Comparison of ENCODE assay signal across 33 cellular contexts in genomic region chr22:30460147-30460546, GRCh38. TPM values are rescaled to one million over a fixed set of nuclear protein-coding genes. Genes with fewer than 3 reads are reported as not detected.
A peak's percentile ranks its signal among the peaks of the same experiment; 100 is the strongest.
DNase-seq lines count a peak whose midpoint lies in the region; ATAC-seq, FAIRE-seq and TF ChIP-seq lines count a peak whose summit lies in the region.
"Had no signal": no experiment of that assay in that cellular context is flagged by ENCODE, and none has a peak within 500 bp of the region (broad histone marks: within the 10 kb centered on the region; RNA-seq: fewer than 3 reads in every experiment).

No MANE protein-coding gene starts in this region.

- no peak overlapping the region for H3K27ac Mint-ChIP-seq in activated T-helper 17 cell treated with anti-CD3 and anti-CD28 coated beads, Interleukin-2, amount 50 U/mL, for 72 hours
- H3K27ac Mint-ChIP-seq: stimulated activated effector memory CD8-positive, alpha-beta T cell treated with anti-CD3 and anti-CD28 coated beads, Interleukin-12 subunit alpha, Interleukin-12 subunit beta, amount 100 ng/mL, for 72 hours had no signal

- H3K56ac ChIP-seq in IMR-90 (ENCODE audit: extremely low read depth, insufficient read depth, low read length) = no peak overlapping the region

- 83% methylated on average over 1 of the region's 4 CpGs; no CpG with 5 or more reads in 1 of the 2 experiments for WGBS in IMR-90 (ENCODE audit: extremely low coverage in 2 of 2, insufficient read length in 1 of 2), 2 experiments

- peaks cover 4% of the 10 kb centered on the region for H3K9me3 Mint-ChIP-seq in activated T-helper 17 cell treated with anti-CD3 and anti-CD28 coated beads, Interleukin-2, amount 50 U/mL, for 72 hours
- H3K9me3 Mint-ChIP-seq: stimulated activated effector memory CD8-positive, alpha-beta T cell treated with anti-CD3 and anti-CD28 coated beads, Interleukin-12 subunit alpha, Interleukin-12 subunit beta, amount 100 ng/mL, for 72 hours had no signal

- no peak overlapping the region for H3K4me2 ChIP-seq in IMR-90 (ENCODE audit: low read depth, low read length)
- H3K4me2 ChIP-seq: smooth muscle cell had no signal

- H2BK120ac ChIP-seq in IMR-90 (ENCODE audit: low read depth, low read length) = no peak overlapping the region

- no peak overlapping the region for H3K14ac ChIP-seq in IMR-90 (replicated peaks; ENCODE audit: low read depth, low read length)

- no peak overlapping the region for H3K18ac ChIP-seq in IMR-90 (ENCODE audit: low read depth, low read length)

- H3K4me1 Mint-ChIP-seq in activated T-helper 17 cell treated with anti-CD3 and anti-CD28 coated beads, Interleukin-2, amount 50 U/mL, for 72 hours = no peaks in the 10 kb centered on the region
- H3K4me1 Mint-ChIP-seq: naive B cell; stimulated activated effector memory CD8-positive, alpha-beta T cell treated with anti-CD3 and anti-CD28 coated beads, Interleukin-12 subunit alpha, Interleukin-12 subunit beta, amount 100 ng/mL, for 72 hours had no signal

- H4K91ac ChIP-seq in IMR-90 (ENCODE audit: insufficient read depth, low read depth, low read length) = no peak overlapping the region

- CTCF ChIA-PET in IMR-90 (lab: Yijun Ruan, JAX) = no interaction called here

- intact Hi-C loops in IMR-90 (cut with micrococcal nuclease) = no loop called here

- POLR2A ChIA-PET in IMR-90 (lab: Charles Lee; ENCODE audit: unreplicated experiment) = no interaction called here

- no peak overlapping the region for H3K23ac ChIP-seq in IMR-90 (ENCODE audit: low read depth, low read length)

- ATAC-seq in IMR-90 (ENCODE audit: low read depth) (no peak), left lobe of liver (peak; percentile 89)
- ATAC-seq in activated T-helper 17 cell treated with anti-CD3 and anti-CD28 coated beads, Interleukin-2, amount 50 U/mL, for 72 hours (replicated peaks) = no peak
- ATAC-seq: activated T-cell treated with anti-CD3 and anti-CD28 coated beads, Interleukin-2, amount 50 U/mL, for 4 hours had no signal

- no peak overlapping the region for H4K5ac ChIP-seq in IMR-90 (ENCODE audit: low read depth, low read length)

- H3K36me3 ChIP-seq in IMR-90 (ENCODE audit: control insufficient read depth, insufficient read depth, low read length) = no peaks in the 10 kb centered on the region
- H3K36me3 ChIP-seq: brain microvascular endothelial cell, esophagus muscularis mucosa, suprapubic skin had no signal

- TF ChIP-seq POLR2A in IMR-90 (IDR thresholded peaks at IDR 0.05; ENCODE audit: low read depth, low read length) = no peak
- no peak for TF ChIP-seq POLR2A in GM12892 (IDR thresholded peaks at IDR 0.05; ENCODE audit: low read depth, low read length)

- no peaks in the 10 kb centered on the region for H4K20me1 ChIP-seq in IMR-90 (ENCODE audit: insufficient read depth, low read length)

- H3K36me3 Mint-ChIP-seq in activated T-helper 17 cell treated with anti-CD3 and anti-CD28 coated beads, Interleukin-2, amount 50 U/mL, for 72 hours (ENCODE audit: low read depth) = no peaks in the 10 kb centered on the region
- H3K36me3 Mint-ChIP-seq: stimulated activated effector memory CD8-positive, alpha-beta T cell treated with anti-CD3 and anti-CD28 coated beads, Interleukin-12 subunit alpha, Interleukin-12 subunit beta, amount 100 ng/mL, for 72 hours had no signal

- H3K27ac ChIP-seq in IMR-90 (ENCODE audit: insufficient read depth, low read length) = no peak overlapping the region
- H3K27ac ChIP-seq: brain microvascular endothelial cell, esophagus muscularis mucosa, HL-60, SK-N-MC, suprapubic skin, VCaP had no signal

- DNase-seq in COLO668 (lab: John Stamatoyannopoulos, UW; ENCODE audit: unreplicated experiment) (peak; percentile 73), IMR-90 (no peak), NCI-H2196 treated with DMSO at 0.1 percent for 48 hours (lab: John Stamatoyannopoulos, UW; ENCODE audit: unreplicated experiment) (peak; percentile 47), left lobe of liver (ENCODE audit: low spot score) (peak; percentile 89), GM12892 (ENCODE audit: insufficient read length) (no peak), glomerular visceral epithelial cell (ENCODE audit: extremely low spot score) (no peak)
- DNase-seq: activated CD4-positive, alpha-beta T cell treated with anti-CD3 and anti-CD28 coated beads for 48 hours; activated naive CD4-positive, alpha-beta T cell; activated T-cell treated with anti-CD3 and anti-CD28 coated beads, Interleukin-2, amount 50 U/mL, for 4 hours; brain microvascular endothelial cell; C1 segment of cervical spinal cord; foreskin melanocyte; HCEC 1CT; mesendoderm; naive B cell; NCI-H1694; NCI-H524; RPMI8226 had no signal

- peaks cover 9% of the 10 kb centered on the region for H3K27me3 ChIP-seq in IMR-90 (ENCODE audit: control insufficient read depth, insufficient read depth, low read length)
- H3K27me3 ChIP-seq: suprapubic skin had no signal

- no peak overlapping the region for H2AK5ac ChIP-seq in IMR-90 (ENCODE audit: low read depth, low read length)

- in situ Hi-C loops in IMR-90 (cut with MboI; ENCODE audit: low sequenced_read_pairs) = no loop called here

- no peaks in the 10 kb centered on the region for H3K9me1 ChIP-seq in IMR-90 (ENCODE audit: insufficient read depth, low read length)

- H2BK15ac ChIP-seq in IMR-90 (ENCODE audit: low read depth, low read length) = no peak overlapping the region

- FAIRE-seq in GM12892 (lab: Jason Lieb, UNC) = no peak
- FAIRE-seq: colon, D721Med, GM19239 had no signal

- H3K4me3 ChIP-seq in IMR-90 (ENCODE audit: insufficient read depth, low read depth, low read length) = no peak overlapping the region
- H3K4me3 ChIP-seq: esophagus muscularis mucosa, SK-N-MC, smooth muscle cell, suprapubic skin had no signal

- BruUV-seq in IMR-90 (replicated peaks; lab: Mats Ljungman, UMichigan) = no TSS peak

- no peak for TF ChIP-seq CTCF in IMR-90 (conservative IDR thresholded peaks at IDR 0.05; ENCODE audit: low read depth, low read length)

- no peak overlapping the region for H3K4ac ChIP-seq in IMR-90 (ENCODE audit: low read depth, low read length)

- no peaks in the 10 kb centered on the region for H3K9me3 ChIP-seq in IMR-90 (ENCODE audit: control insufficient read depth, insufficient read depth, low read length)
- H3K9me3 ChIP-seq: esophagus muscularis mucosa, suprapubic skin had no signal

- no peak overlapping the region for H2BK5ac ChIP-seq in IMR-90 (ENCODE audit: low read depth, low read length, poor library complexity, severe bottlenecking)

- H3K27me3 Mint-ChIP-seq in activated T-helper 17 cell treated with anti-CD3 and anti-CD28 coated beads, Interleukin-2, amount 50 U/mL, for 72 hours = peaks cover 11% of the 10 kb centered on the region

- H2BK20ac ChIP-seq in IMR-90 (ENCODE audit: low read depth, low read length) = no peak overlapping the region

- no peak for TF ChIP-seq RAD21 in IMR-90 (IDR thresholded peaks at IDR 0.05; ENCODE audit: low read length)

- H3K4me1 ChIP-seq in IMR-90 (ENCODE audit: control insufficient read depth, insufficient read depth, low read length) = no peaks in the 10 kb centered on the region
- H3K4me1 ChIP-seq: esophagus muscularis mucosa, suprapubic skin had no signal

- no peak overlapping the region for H4K8ac ChIP-seq in IMR-90 (ENCODE audit: low read depth in 2 of 2, low read length in 2 of 2)

- H3K4me3 Mint-ChIP-seq in activated T-helper 17 cell treated with anti-CD3 and anti-CD28 coated beads, Interleukin-2, amount 50 U/mL, for 72 hours = no peak overlapping the region
- H3K4me3 Mint-ChIP-seq: activated T-cell treated with anti-CD3 and anti-CD28 coated beads, Interleukin-2, amount 50 U/mL, for 4 hours; naive B cell; stimulated activated effector memory CD8-positive, alpha-beta T cell treated with anti-CD3 and anti-CD28 coated beads, Interleukin-12 subunit alpha, Interleukin-12 subunit beta, amount 100 ng/mL, for 72 hours; T-helper 1 cell treated with Interleukin-12 subunit alpha and Interleukin-12 subunit beta and Interleukin-4 antibody, amounts not matched to agents 30 μg/mL and 1 μg/mL, for 36 hours had no signal

- peak overlapping the region; percentile 21 for H2AFZ ChIP-seq in IMR-90 (replicated peaks; ENCODE audit: low read length, poor library complexity)

- dilution Hi-C loops in IMR-90 (cut with HindIII; ENCODE audit: low sequenced_read_pairs, unreplicated experiment) = no loop called here

- no peak overlapping the region for H3K9ac ChIP-seq in IMR-90 (ENCODE audit: low read depth, low read length)

- no peak overlapping the region for H2AK9ac ChIP-seq in IMR-90 (replicated peaks; ENCODE audit: low read depth, low read length, poor library complexity)

- no peaks in the 10 kb centered on the region for H3K79me1 ChIP-seq in IMR-90 (ENCODE audit: low read depth in 1 of 2, low read length in 2 of 2)

TF ChIP-seq in IMR-90, 13 proteins besides CTCF, POLR2A, EP300 and RAD21 (continues in another document):
- TF ChIP-seq MAZ (IDR thresholded peaks at IDR 0.05; ENCODE audit: borderline replicate concordance, low read depth, low read length) (no peak), MAFK (IDR thresholded peaks at IDR 0.05; ENCODE audit: low read depth, low read length) (no peak), NFE2L2 (IDR thresholded peaks at IDR 0.05; ENCODE audit: low read depth, low read length) (no peak), MXI1 (IDR thresholded peaks at IDR 0.05; ENCODE audit: borderline replicate concordance, low read depth, low read length) (no peak), BHLHE40 (IDR thresholded peaks at IDR 0.05; ENCODE audit: low read depth, low read length) (no peak)

RNA-seq across cellular contexts. Expression of gene SEC14L3, which starts 11.7 kb away (rescaled TPM):
- total RNA-seq in IMR-90 (2012; rRNA removed) (not detected in 2 replicates), left lobe of liver (0.60 TPM)
- polyA plus RNA-seq in IMR-90 (2012; rRNA removed) = not detected in 2 replicates
- not detected in 2 replicates for polyA plus RNA-seq in IMR-90 (2012; cell fraction: cytosol; rRNA removed)
- polyA plus RNA-seq in IMR-90 (2012; cell fraction: nucleus; rRNA removed; ENCODE audit: low replicate concordance) = not detected in 2 replicates
- total RNA-seq in activated T-helper 17 cell treated with anti-CD3 and anti-CD28 coated beads, Interleukin-2, amount 50 U/mL, for 72 hours = not detected
- not detected for polyA plus RNA-seq in GM12892 (2012; ENCODE audit: missing spikeins)
- total RNA-seq: activated T-cell treated with anti-CD3 and anti-CD28 coated beads, Interleukin-2, amount 50 U/mL, for 4 hours; esophagus muscularis mucosa; M059J; smooth muscle cell; suprapubic skin had no signal
- polyA plus RNA-seq: adipose tissue, AG04450, smooth muscle cell had no signal

RNA-seq across cellular contexts. Expression of gene MTFP1, which starts 34.6 kb away (rescaled TPM):
- total RNA-seq in IMR-90 (2012; rRNA removed) (5.6 and 7.3 TPM in 2 replicates), left lobe of liver (6.3 TPM)
- 7.7 and 8.1 TPM in 2 replicates for polyA plus RNA-seq in IMR-90 (2012; rRNA removed)
- polyA plus RNA-seq in IMR-90 (2012; cell fraction: cytosol; rRNA removed) = 26.6 and 29.1 TPM in 2 replicates
- 10.3 and 20.5 TPM in 2 replicates for polyA plus RNA-seq in IMR-90 (2012; cell fraction: nucleus; rRNA removed; ENCODE audit: low replicate concordance)
- total RNA-seq in activated T-helper 17 cell treated with anti-CD3 and anti-CD28 coated beads, Interleukin-2, amount 50 U/mL, for 72 hours = 10 to 100 TPM; 42.4 to 51.3 TPM
- 53.5 TPM for polyA plus RNA-seq in GM12892 (2012; ENCODE audit: missing spikeins)

RNA-seq across cellular contexts. Expression of gene SEC14L4, which starts 45.3 kb away (rescaled TPM):
- total RNA-seq in IMR-90 (2012; rRNA removed) = not detected in 2 replicates
- polyA plus RNA-seq in IMR-90 (2012; rRNA removed) = not detected in 2 replicates
- polyA plus RNA-seq in IMR-90 (2012; cell fraction: cytosol; rRNA removed) = not detected in 2 replicates
- polyA plus RNA-seq in IMR-90 (2012; cell fraction: nucleus; rRNA removed; ENCODE audit: low replicate concordance) = not detected in 2 replicates
- total RNA-seq in left lobe of liver = 29.1 TPM
- total RNA-seq in activated T-helper 17 cell treated with anti-CD3 and anti-CD28 coated beads, Interleukin-2, amount 50 U/mL, for 72 hours = not detected
- polyA plus RNA-seq in GM12892 (2012; ENCODE audit: missing spikeins) = not detected
- total RNA-seq: esophagus muscularis mucosa, M059J, smooth muscle cell had no signal
- polyA plus RNA-seq: AG04450, smooth muscle cell had no signal

Comparison
In these comparisons a context has a peak if more than half of its experiments do, and no peak if none do; other contexts are left out.
1. DNase-seq: peak in COLO668 (single experiment), NCI-H2196 treated with DMSO at 0.1 percent for 48 hours (single experiment) and left lobe of liver (single experiment); none in IMR-90 (single experiment), GM12892 (single experiment) and glomerular visceral epithelial cell (single experiment).
2. RNA of gene SEC14L4, which starts 45.3 kb away (total RNA-seq): 29.1 TPM in left lobe of liver (single experiment); not detected in IMR-90 and not detected in activated T-helper 17 cell treated with anti-CD3 and anti-CD28 coated beads, Interleukin-2, amount 50 U/mL, for 72 hours; every median in the first group is over 10 times any median in the second.